In the genomic region with DNA sequence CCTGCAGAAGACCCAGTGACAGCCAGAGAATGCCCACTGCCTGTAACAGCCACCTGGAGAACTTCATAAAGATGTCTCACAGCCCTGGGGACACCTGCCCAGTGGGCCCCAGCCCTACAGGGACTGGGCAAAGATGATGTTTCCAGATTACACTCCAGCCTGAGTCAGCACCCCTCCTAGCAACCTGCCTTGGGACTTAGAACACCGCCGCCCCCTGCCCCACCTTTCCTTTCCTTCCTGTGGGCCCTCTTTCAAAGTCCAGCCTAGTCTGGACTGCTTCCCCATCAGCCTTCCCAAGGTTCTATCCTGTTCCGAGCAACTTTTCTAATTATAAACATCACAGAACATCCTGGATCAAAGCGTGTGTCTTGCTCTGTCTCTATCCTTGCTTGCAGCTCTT, we compare ENCODE assay signal across 27 cellular contexts. TPM values are rescaled to one million over a fixed set of nuclear protein-coding genes. Genes with fewer than 3 reads are reported as not detected.
A peak's percentile ranks its signal among the peaks of the same experiment; 100 is the strongest.
DNase-seq lines count a peak whose midpoint lies in the region; ATAC-seq, FAIRE-seq and TF ChIP-seq lines count a peak whose summit lies in the region.
"Had no signal": no experiment of that assay in that cellular context is flagged by ENCODE, and none has a peak within 500 bp of the region (broad histone marks: within the 10 kb centered on the region; RNA-seq: fewer than 3 reads in every experiment).

No MANE protein-coding gene starts in this region.

- H3K27me3 ChIP-seq in heart left ventricle (no peaks in the 10 kb centered on the region), uterus (no peaks in the 10 kb centered on the region), endodermal cell (ENCODE audit: control insufficient read depth, insufficient read depth, low read length, poor library complexity, severe bottlenecking) (no peaks in the 10 kb centered on the region)
- H3K27me3 ChIP-seq: BE2C had no signal

- peak; percentile 33 to 88 (median 59) for ATAC-seq in heart left ventricle
- ATAC-seq: HCT116 had no signal

- H3K9me3 Mint-ChIP-seq in endodermal cell (peaks cover 2% of the 10 kb centered on the region), type B pancreatic cell (no peaks in the 10 kb centered on the region)

- H3K9ac ChIP-seq in kidney (ENCODE audit: low read length in 2 of 2) (no peak overlapping the region), endodermal cell (ENCODE audit: extremely low read depth, low read length, poor library complexity, severe bottlenecking) (no peak overlapping the region)

- FAIRE-seq in kidney (lab: Jason Lieb, UNC), result no peak
- FAIRE-seq: GM12892, RCC 7860 had no signal

- no peak overlapping the region for H3K27ac Mint-ChIP-seq in endodermal cell
- no peak overlapping the region for H3K27ac Mint-ChIP-seq in type B pancreatic cell

- H3K27ac ChIP-seq in heart left ventricle (peak overlapping the region in 9 of 12 donors; percentile 5 to 68 (median 38)), HEK293 (ENCODE audit: extremely low read depth, low read depth, low read length) (no peak overlapping the region), kidney (ENCODE audit: low read depth in 2 of 2, low read length in 2 of 2) (peak overlapping the region; percentile 32 to 43), uterus (peak overlapping the region; percentile 44 to 45), endodermal cell (ENCODE audit: low read depth, low read length) (no peak overlapping the region)
- H3K27ac ChIP-seq: SJCRH30 had no signal

- peak in 4 of 5 donors; percentile 27 to 50 (median 38) for DNase-seq in heart left ventricle
- no peak for DNase-seq in cardiac septum (ENCODE audit: low spot score)
- no peak for DNase-seq in kidney
- DNase-seq in uterus, result peak in 1 of 2 donors; percentile 51
- DNase-seq in endodermal cell, result no peak
- no peak for DNase-seq in type B pancreatic cell (ENCODE audit: extremely low spot score, unreplicated experiment)
- DNase-seq: 8988T, ACHN, BE2C, DMS153, DND-41, GOT3, Karpas-422, NCI-H1092, NCI-H1417 treated with DMSO at 0.1 percent for 48 hours, NCI-H1694 treated with DMSO at 0.1 percent for 48 hours, NCI-H2081 treated with DMSO at 0.1 percent for 48 hours, NCI-H2171, NCI-H226, NCI-H510A, NCI-H69, SJCRH30 had no signal

- H3K4me3 ChIP-seq in heart left ventricle, result no peak overlapping the region
- no peak overlapping the region for H3K4me3 ChIP-seq in HEK293 (ENCODE audit: low read depth, low read length)
- no peak overlapping the region for H3K4me3 ChIP-seq in kidney (ENCODE audit: low read length in 2 of 2)
- H3K4me3 ChIP-seq in uterus, result no peak overlapping the region
- H3K4me3 ChIP-seq in endodermal cell (ENCODE audit: low read length), result no peak overlapping the region
- H3K4me3 ChIP-seq: SJCRH30 had no signal

- H3K4me1 ChIP-seq in heart left ventricle, result peaks cover 0 to 29% (median 12%) of the 10 kb centered on the region in 12 donors
- no peaks in the 10 kb centered on the region for H3K4me1 ChIP-seq in HEK293 (ENCODE audit: control insufficient read depth, insufficient read depth, low read length)
- H3K4me1 ChIP-seq in kidney (ENCODE audit: control insufficient read depth in 1 of 2, insufficient read depth in 1 of 2, low read depth in 1 of 2, low read length in 2 of 2), result no peaks in the 10 kb centered on the region
- no peaks in the 10 kb centered on the region for H3K4me1 ChIP-seq in uterus
- no peaks in the 10 kb centered on the region for H3K4me1 ChIP-seq in endodermal cell (ENCODE audit: control insufficient read depth, insufficient read depth, low read length)

- TF ChIP-seq POLR2A in heart left ventricle (IDR thresholded peaks at IDR 0.05), result no peak
- no peak for TF ChIP-seq POLR2A in uterus (IDR thresholded peaks at IDR 0.05)

- H3K4me3 Mint-ChIP-seq in endodermal cell (no peak overlapping the region), type B pancreatic cell (no peak overlapping the region)

- H3K36me3 Mint-ChIP-seq in endodermal cell (ENCODE audit: low read depth), result peaks cover 5% of the 10 kb centered on the region
- no peaks in the 10 kb centered on the region for H3K36me3 Mint-ChIP-seq in type B pancreatic cell

- H3K4me1 Mint-ChIP-seq in endodermal cell, result peaks cover 6% of the 10 kb centered on the region
- peaks cover 17% of the 10 kb centered on the region for H3K4me1 Mint-ChIP-seq in type B pancreatic cell (ENCODE audit: unreplicated experiment)

- no peaks in the 10 kb centered on the region for H3K27me3 Mint-ChIP-seq in endodermal cell (ENCODE audit: insufficient read depth)
- H3K27me3 Mint-ChIP-seq in type B pancreatic cell, result peaks cover 13% of the 10 kb centered on the region

- CTCF ChIA-PET in HEK293 (lab: Yijun Ruan, JAX), result interaction anchor here (0.7 to 5.8 kb wide), 3 partner anchors 14 to 405 kb away, joined by 3 to 30 read pairs (median 3); a partner anchor contains a TSS

- WGBS in heart left ventricle, 4 donors, result 42 to 59% (median 56%) methylated on average over 4 of the region's 4 CpGs
- WGBS in endodermal cell (ENCODE audit: insufficient coverage in 1 of 2, insufficient read length in 1 of 2), 2 experiments, result 87 to 100% methylated on average over 1 to 4 of the region's 4 CpGs

- H3K9me3 ChIP-seq in heart left ventricle (no peaks in the 10 kb centered on the region), HEK293 (ENCODE audit: control insufficient read depth, insufficient read depth, low read depth, low read length) (no peaks in the 10 kb centered on the region), kidney (ENCODE audit: control insufficient read depth in 1 of 2, low read length in 2 of 2) (no peaks in the 10 kb centered on the region), uterus (no peaks in the 10 kb centered on the region), endodermal cell (ENCODE audit: control insufficient read depth, low read length) (no peaks in the 10 kb centered on the region)
- H3K9me3 ChIP-seq: BE2C, SJCRH30 had no signal

- no peak for TF ChIP-seq CTCF in heart left ventricle (IDR thresholded peaks at IDR 0.05)
- no peak for TF ChIP-seq CTCF in HEK293 (tag by site-specific recombination; IDR thresholded peaks at IDR 0.05)
- no peak for TF ChIP-seq CTCF in kidney (IDR thresholded peaks at IDR 0.05; ENCODE audit: borderline replicate concordance, extremely low read depth, insufficient read depth)
- no peak for TF ChIP-seq CTCF in uterus (IDR thresholded peaks at IDR 0.05)
- TF ChIP-seq CTCF in endodermal cell (conservative IDR thresholded peaks at IDR 0.05), result no peak
- no peak for TF ChIP-seq CTCF in type B pancreatic cell (conservative IDR thresholded peaks at IDR 0.05)

- intact Hi-C loops in heart left ventricle (cut with DNase I), result no loop called here
- intact Hi-C loops in cardiac septum (cut with DNase I), result no loop called here
- intact Hi-C loops in kidney (cut with DNase I), result no loop called here
- intact Hi-C loops in uterus (cut with DNase I; ENCODE audit: low total_unique reads), result no loop called here

- POLR2A ChIA-PET in HEK293 (lab: Yijun Ruan, JAX), result no interaction called here

- no peaks in the 10 kb centered on the region for H3K36me3 ChIP-seq in heart left ventricle
- no peaks in the 10 kb centered on the region for H3K36me3 ChIP-seq in HEK293 (ENCODE audit: control insufficient read depth in 2 of 2, insufficient read depth in 1 of 2, low read length in 2 of 2)
- no peaks in the 10 kb centered on the region for H3K36me3 ChIP-seq in kidney (ENCODE audit: control insufficient read depth in 1 of 2, insufficient read depth in 2 of 2, low read length in 2 of 2)
- no peaks in the 10 kb centered on the region for H3K36me3 ChIP-seq in uterus
- no peaks in the 10 kb centered on the region for H3K36me3 ChIP-seq in endodermal cell (ENCODE audit: control insufficient read depth, insufficient read depth, low read length)
- H3K36me3 ChIP-seq: BE2C, SJCRH30 had no signal

TF ChIP-seq in HEK293, 187 proteins besides CTCF, POLR2A, EP300 and RAD21 (continues in another document):
- TF ChIP-seq, protein P1, sequence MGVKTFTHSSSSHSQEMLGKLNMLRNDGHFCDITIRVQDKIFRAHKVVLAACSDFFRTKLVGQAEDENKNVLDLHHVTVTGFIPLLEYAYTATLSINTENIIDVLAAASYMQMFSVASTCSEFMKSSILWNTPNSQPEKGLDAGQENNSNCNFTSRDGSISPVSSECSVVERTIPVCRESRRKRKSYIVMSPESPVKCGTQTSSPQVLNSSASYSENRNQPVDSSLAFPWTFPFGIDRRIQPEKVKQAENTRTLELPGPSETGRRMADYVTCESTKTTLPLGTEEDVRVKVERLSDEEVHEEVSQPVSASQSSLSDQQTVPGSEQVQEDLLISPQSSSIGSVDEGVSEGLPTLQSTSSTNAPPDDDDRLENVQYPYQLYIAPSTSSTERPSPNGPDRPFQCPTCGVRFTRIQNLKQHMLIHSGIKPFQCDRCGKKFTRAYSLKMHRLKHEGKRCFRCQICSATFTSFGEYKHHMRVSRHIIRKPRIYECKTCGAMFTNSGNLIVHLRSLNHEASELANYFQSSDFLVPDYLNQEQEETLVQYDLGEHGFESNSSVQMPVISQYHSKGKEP (tag by site-specific recombination; IDR thresholded peaks at IDR 0.05), result no peak

RNA-seq across cellular contexts. Expression of a gene that starts 14.7 kb away (rescaled TPM):
- total RNA-seq in heart left ventricle (100 to 1,000 TPM; 147 to 418 (median 258) TPM), cardiac septum (224 TPM), kidney (72.7 TPM), uterus (10 to 100 TPM; 55.6 to 67.4 (median 62.8) TPM), endodermal cell (10 to 100 TPM; 26.3 to 27.7 TPM), type B pancreatic cell (ENCODE audit: low replicate concordance) (33.8 and 37.0 TPM in 2 replicates)
- polyA plus RNA-seq in heart left ventricle (100 to 1,000 TPM; 210 to 314 TPM), kidney (ENCODE audit: insufficient read depth, low read depth, low replicate concordance) (156 TPM)
- polyA plus RNA-seq in endodermal cell (2013, experiment 1 of 2), result 20.5 TPM
- polyA plus RNA-seq in endodermal cell (2013, experiment 2 of 2), result 20.2 TPM

RNA-seq across cellular contexts. Expression of a gene that starts 29.7 kb away (rescaled TPM):
- total RNA-seq in heart left ventricle (1 to 10 TPM in 7 of 9 donors, under 1 TPM in 2; 0.63 to 7.6 (median 2.8) TPM), cardiac septum (4.0 TPM), kidney (6.0 TPM), uterus (10 to 100 TPM in 1 of 4 donors, 1 to 10 TPM in 3; 2.3 to 12.2 (median 5.0) TPM), endodermal cell (10 to 100 TPM in 1 of 2 donors, 1 to 10 TPM in 1; 1.3 to 24.3 TPM), type B pancreatic cell (ENCODE audit: low replicate concordance) (1.5 and 3.0 TPM in 2 replicates)
- polyA plus RNA-seq in heart left ventricle (1 to 10 TPM; 2.9 to 5.1 TPM), kidney (ENCODE audit: insufficient read depth, low read depth, low replicate concordance) (29.9 TPM)
- polyA plus RNA-seq in endodermal cell (2013, experiment 1 of 2), result 3.9 TPM
- polyA plus RNA-seq in endodermal cell (2013, experiment 2 of 2), result 1.7 TPM
- total RNA-seq: OCI-LY7, SJCRH30 had no signal

RNA-seq across cellular contexts. Expression of a gene that starts 42.6 kb away (rescaled TPM):
- total RNA-seq in heart left ventricle (100 to 1,000 TPM; 110 to 175 (median 128) TPM), cardiac septum (108 TPM), kidney (206 TPM), uterus (100 to 1,000 TPM; 101 to 236 (median 123) TPM), endodermal cell (100 to 1,000 TPM; 252 to 280 TPM), type B pancreatic cell (ENCODE audit: low replicate concordance) (254 and 259 TPM in 2 replicates)
- polyA plus RNA-seq in heart left ventricle (100 to 1,000 TPM in 1 of 2 donors, 10 to 100 TPM in 1; 88.9 to 211 TPM), kidney (ENCODE audit: insufficient read depth, low read depth, low replicate concordance) (146 TPM)
- 170 TPM for polyA plus RNA-seq in endodermal cell (2013, experiment 1 of 2)
- 153 TPM for polyA plus RNA-seq in endodermal cell (2013, experiment 2 of 2)

Comparison
In these comparisons a context has a peak if more than half of its experiments do, and no peak if none do; other contexts are left out.
1. DNase-seq: peak in heart left ventricle (4 of 5); none in cardiac septum (single experiment), kidney (single experiment), endodermal cell (single experiment) and type B pancreatic cell (single experiment).
2. H3K27ac ChIP-seq: peak in heart left ventricle (9 of 12), kidney (2 of 2) and uterus (2 of 2); none in HEK293 (single experiment) and endodermal cell (single experiment).